11 cellular contexts compared by ENCODE assay signal in genomic region chr5:20109326-20109725, GRCh38.
"Had no signal": no experiment of that assay in that cellular context is flagged by ENCODE, and none has a peak within 500 bp of the region (broad histone marks: within the 10 kb centered on the region; RNA-seq: fewer than 3 reads in every experiment).

No MANE protein-coding gene starts in this region.

- H3K4me3 ChIP-seq: breast epithelium, dorsolateral prefrontal cortex, esophagus muscularis mucosa, stomach had no signal

- H3K4me1 Mint-ChIP-seq: activated naive CD8-positive, alpha-beta T cell treated with anti-CD3 and anti-CD28 coated beads, Interleukin-2, amount 10 ng/mL, durations not matched to agents 7 days and 5 days had no signal

- H3K4me1 ChIP-seq: breast epithelium, esophagus muscularis mucosa, stomach had no signal

- DNase-seq: activated CD4-positive, alpha-beta memory T cell treated with anti-CD3 and anti-CD28 coated beads for 36 hours; activated CD4-positive, CD25-positive, alpha-beta regulatory T cell treated with anti-CD3 and anti-CD28 coated beads, Interleukin-2, amount 50 U/mL, for 72 hours; activated naive CD8-positive, alpha-beta T cell treated with anti-CD3 and anti-CD28 coated beads, Interleukin-2, amount 10 ng/mL, durations not matched to agents 7 days and 5 days; activated T-cell treated with anti-CD3 and anti-CD28 coated beads, Interleukin-2, amount 50 U/mL, for 72 hours; anterior cingulate cortex; naive B cell; stomach; T-helper 2 cell had no signal

- H3K9me3 ChIP-seq: breast epithelium, esophagus muscularis mucosa, stomach had no signal

- H3K27ac Mint-ChIP-seq: activated CD4-positive, alpha-beta memory T cell treated with anti-CD3 and anti-CD28 coated beads for 36 hours; activated naive CD8-positive, alpha-beta T cell treated with anti-CD3 and anti-CD28 coated beads, Interleukin-2, amount 10 ng/mL, durations not matched to agents 7 days and 5 days; activated T-cell treated with anti-CD3 and anti-CD28 coated beads, Interleukin-2, amount 50 U/mL, for 72 hours; naive B cell had no signal

- H3K36me3 ChIP-seq: breast epithelium, esophagus muscularis mucosa, stomach had no signal

- H3K36me3 Mint-ChIP-seq: activated CD4-positive, alpha-beta memory T cell treated with anti-CD3 and anti-CD28 coated beads for 36 hours; activated naive CD8-positive, alpha-beta T cell treated with anti-CD3 and anti-CD28 coated beads, Interleukin-2, amount 10 ng/mL, durations not matched to agents 7 days and 5 days; naive B cell had no signal

- H3K4me3 Mint-ChIP-seq: activated CD4-positive, alpha-beta memory T cell treated with anti-CD3 and anti-CD28 coated beads for 36 hours; activated naive CD8-positive, alpha-beta T cell treated with anti-CD3 and anti-CD28 coated beads, Interleukin-2, amount 10 ng/mL, durations not matched to agents 7 days and 5 days; activated T-cell treated with anti-CD3 and anti-CD28 coated beads, Interleukin-2, amount 50 U/mL, for 72 hours; naive B cell had no signal

- H3K27me3 Mint-ChIP-seq: activated CD4-positive, alpha-beta memory T cell treated with anti-CD3 and anti-CD28 coated beads for 36 hours; activated naive CD8-positive, alpha-beta T cell treated with anti-CD3 and anti-CD28 coated beads, Interleukin-2, amount 10 ng/mL, durations not matched to agents 7 days and 5 days; naive B cell had no signal

- H3K27ac ChIP-seq: breast epithelium, esophagus muscularis mucosa, stomach had no signal

- H3K27me3 ChIP-seq: breast epithelium, dorsolateral prefrontal cortex, esophagus muscularis mucosa, stomach had no signal
